Comparison of ENCODE assay signal across 8 cellular contexts in the genomic region with DNA sequence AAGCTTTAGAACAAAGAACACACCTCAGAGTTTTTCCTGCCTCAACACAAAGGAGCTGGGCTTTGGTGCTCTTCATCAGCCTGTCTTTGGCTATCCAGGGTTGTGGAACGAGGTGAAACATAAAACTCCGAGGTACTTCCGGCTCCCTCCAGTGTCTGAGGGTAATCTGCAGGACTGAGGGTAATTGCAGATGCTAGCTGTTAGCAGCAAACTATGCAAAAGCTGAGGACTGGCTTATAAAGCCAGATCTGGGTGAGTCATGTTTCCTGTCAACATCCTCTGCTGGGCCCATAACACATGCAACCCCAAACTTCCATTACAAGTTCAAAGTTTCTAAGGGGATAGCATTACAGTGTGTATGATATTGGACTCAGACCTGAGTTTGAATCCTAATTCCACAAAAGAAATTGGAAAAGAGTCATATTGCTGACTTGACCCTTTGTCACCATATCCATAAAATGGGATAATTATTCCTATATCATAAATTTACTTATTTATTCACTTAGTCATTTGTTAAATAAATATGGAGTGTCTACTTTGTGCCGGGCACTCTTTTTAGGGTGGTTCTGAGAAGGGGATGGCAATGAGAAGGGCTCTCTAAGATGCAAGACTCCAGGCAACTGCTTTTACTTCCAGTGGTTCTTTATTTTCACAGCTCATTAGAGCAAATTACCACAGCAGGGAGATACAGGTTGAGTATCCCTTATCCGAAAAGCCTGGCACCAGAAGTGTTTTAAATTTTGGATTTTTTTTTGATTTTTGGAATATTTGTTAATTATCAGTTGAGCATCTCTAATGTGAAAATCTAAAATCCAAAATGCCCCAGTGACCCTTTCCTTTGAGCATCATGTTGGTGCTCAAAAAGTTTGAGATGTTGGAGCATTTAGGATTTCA. TPM values are rescaled to one million over a fixed set of nuclear protein-coding genes. Genes with fewer than 3 reads are reported as not detected.
DNase-seq lines count a peak whose midpoint lies in the region; ATAC-seq and TF ChIP-seq lines count a peak whose summit lies in the region.

No MANE protein-coding gene starts in this region.

- H3K4me3 ChIP-seq in CD8-positive, alpha-beta memory T cell (ENCODE audit: low read length): peak overlapping the region; percentile 59
- no peak overlapping the region for H3K4me3 ChIP-seq in brain microvascular endothelial cell (ENCODE audit: low read depth, low read length)

- peaks cover 69 to 85% (median 81%) of the 10 kb centered on the region in 3 donors for H3K4me1 Mint-ChIP-seq in CD8-positive, alpha-beta memory T cell
- H3K4me1 Mint-ChIP-seq in T-helper 2 cell treated with Interferon-gamma antibody and Interleukin-4, amounts not matched to agents 5 μg/mL and 100 μg/mL, for 36 hours (ENCODE audit: low read depth): peaks cover 57% of the 10 kb centered on the region
- H3K4me1 Mint-ChIP-seq in stimulated activated naive B cell treated with anti-CD40 and anti-IgM and Interleukin-4, amounts not matched to agents 10 μg/mL and 1 μg/mL and 100 μg/mL, for 72 hours: peaks cover 34 to 64% of the 10 kb centered on the region in 2 donors

- H3K27ac Mint-ChIP-seq in CD8-positive, alpha-beta memory T cell: peak overlapping the region; percentile 96 to 100 (median 99)
- peak overlapping the region; percentile 100 for H3K27ac Mint-ChIP-seq in T-helper 2 cell treated with Interferon-gamma antibody and Interleukin-4, amounts not matched to agents 5 μg/mL and 100 μg/mL, for 36 hours
- H3K27ac Mint-ChIP-seq in stimulated activated naive B cell treated with anti-CD40 and anti-IgM and Interleukin-4, amounts not matched to agents 10 μg/mL and 1 μg/mL and 100 μg/mL, for 72 hours: peak overlapping the region; percentile 97

- peaks cover 80% of the 10 kb centered on the region for H3K4me1 ChIP-seq in CD8-positive, alpha-beta memory T cell (ENCODE audit: insufficient read depth, low read length)

- no peak for TF ChIP-seq CTCF in brain microvascular endothelial cell (IDR thresholded peaks at IDR 0.05; ENCODE audit: low read depth, low read length, missing control alignments)

- no peaks in the 10 kb centered on the region for H3K27me3 Mint-ChIP-seq in CD8-positive, alpha-beta memory T cell
- no peaks in the 10 kb centered on the region for H3K27me3 Mint-ChIP-seq in T-helper 2 cell treated with Interferon-gamma antibody and Interleukin-4, amounts not matched to agents 5 μg/mL and 100 μg/mL, for 36 hours (ENCODE audit: low read depth)
- H3K27me3 Mint-ChIP-seq in stimulated activated naive B cell treated with anti-CD40 and anti-IgM and Interleukin-4, amounts not matched to agents 10 μg/mL and 1 μg/mL and 100 μg/mL, for 72 hours: no peaks in the 10 kb centered on the region

- peak overlapping the region; percentile 88 for H3K27ac ChIP-seq in CD8-positive, alpha-beta memory T cell (ENCODE audit: low read depth, low read length)
- peak overlapping the region; percentile 89 for H3K27ac ChIP-seq in brain microvascular endothelial cell

- peaks cover 0 to 25% (median 2%) of the 10 kb centered on the region in 3 donors for H3K36me3 Mint-ChIP-seq in CD8-positive, alpha-beta memory T cell
- H3K36me3 Mint-ChIP-seq in T-helper 2 cell treated with Interferon-gamma antibody and Interleukin-4, amounts not matched to agents 5 μg/mL and 100 μg/mL, for 36 hours (ENCODE audit: low read depth): peaks cover 20% of the 10 kb centered on the region
- H3K36me3 Mint-ChIP-seq in stimulated activated naive B cell treated with anti-CD40 and anti-IgM and Interleukin-4, amounts not matched to agents 10 μg/mL and 1 μg/mL and 100 μg/mL, for 72 hours: peaks cover 7 to 9% of the 10 kb centered on the region in 2 donors

- DNase-seq in CD8-positive, alpha-beta memory T cell: peak; percentile 48 to 87 (median 84)
- DNase-seq in T-helper 2 cell treated with Interferon-gamma antibody and Interleukin-4, amounts not matched to agents 5 μg/mL and 100 μg/mL, for 36 hours (ENCODE audit: low spot score): peak; percentile 82
- DNase-seq in brain microvascular endothelial cell (peak; percentile 92), kidney tubule cell (ENCODE audit: low spot score) (peak; percentile 88)
- peak; percentile 76 for DNase-seq in stimulated activated naive B cell treated with anti-CD40 and anti-IgM and Interleukin-4, amounts not matched to agents 10 μg/mL and 1 μg/mL and 100 μg/mL, for 72 hours

- CTCF ChIA-PET in CD8-positive, alpha-beta memory T cell (lab: Charles Lee): interaction anchor here (0.6 to 16.5 kb wide), 5 partner anchors 10 to 92 kb away, joined by 3 to 271 read pairs (median 82); partner anchors contain the start of genes B2M, PATL2, SPG11 and TRIM69

- no peaks in the 10 kb centered on the region for H3K27me3 ChIP-seq in CD8-positive, alpha-beta memory T cell (ENCODE audit: insufficient read depth, low read length, poor library complexity, severe bottlenecking)
- H3K27me3 ChIP-seq in brain microvascular endothelial cell (replicated peaks): no peaks in the 10 kb centered on the region

- H3K9me3 Mint-ChIP-seq in CD8-positive, alpha-beta memory T cell: no peaks in the 10 kb centered on the region
- H3K9me3 Mint-ChIP-seq in T-helper 2 cell treated with Interferon-gamma antibody and Interleukin-4, amounts not matched to agents 5 μg/mL and 100 μg/mL, for 36 hours: no peaks in the 10 kb centered on the region
- H3K9me3 Mint-ChIP-seq in stimulated activated naive B cell treated with anti-CD40 and anti-IgM and Interleukin-4, amounts not matched to agents 10 μg/mL and 1 μg/mL and 100 μg/mL, for 72 hours: no peaks in the 10 kb centered on the region

- POLR2A ChIA-PET in CD8-positive, alpha-beta memory T cell (lab: Charles Lee): interaction anchor here (0.6 to 14.5 kb wide), 9 partner anchors 10 to 136 kb away, joined by 3 to 728 read pairs (median 5); partner anchors contain the start of genes B2M, PATL2, SPG11 and TRIM69

- H3K4me3 Mint-ChIP-seq in CD8-positive, alpha-beta memory T cell: peak overlapping the region; percentile 87 to 100 (median 98)
- peak overlapping the region; percentile 95 for H3K4me3 Mint-ChIP-seq in T-helper 2 cell treated with Interferon-gamma antibody and Interleukin-4, amounts not matched to agents 5 μg/mL and 100 μg/mL, for 36 hours
- H3K4me3 Mint-ChIP-seq in stimulated activated naive B cell treated with anti-CD40 and anti-IgM and Interleukin-4, amounts not matched to agents 10 μg/mL and 1 μg/mL and 100 μg/mL, for 72 hours: peak overlapping the region; percentile 85 to 88

- ATAC-seq in GM19397 (IDR thresholded peaks at IDR 0.05; ENCODE audit: unreplicated experiment) (peak; percentile 36), HG03571 (IDR thresholded peaks at IDR 0.05; ENCODE audit: unreplicated experiment) (peak; percentile 27), HG03565 (IDR thresholded peaks at IDR 0.05; ENCODE audit: unreplicated experiment) (no peak)
- ATAC-seq in stimulated activated naive B cell treated with anti-CD40 and anti-IgM and Interleukin-4, amounts not matched to agents 10 μg/mL and 1 μg/mL and 100 μg/mL, for 72 hours (replicated peaks): peak; percentile 59 to 65

- H3K9me3 ChIP-seq in CD8-positive, alpha-beta memory T cell (ENCODE audit: low read length): no peaks in the 10 kb centered on the region

- in situ Hi-C loops in brain microvascular endothelial cell (cut with HindIII; ENCODE audit: low pct_ligation_motif_present, low sequenced_read_pairs): no loop called here

- no peaks in the 10 kb centered on the region for H3K36me3 ChIP-seq in CD8-positive, alpha-beta memory T cell (ENCODE audit: insufficient read depth, low read length)
- H3K36me3 ChIP-seq in brain microvascular endothelial cell (replicated peaks): peaks cover 2% of the 10 kb centered on the region

RNA-seq across cellular contexts. Expression of gene TRIM69, which starts 9.5 kb away (rescaled TPM):
- 10 to 100 TPM; 70.8 to 73.8 TPM for total RNA-seq in CD8-positive, alpha-beta memory T cell
- 37.0 TPM for polyA plus RNA-seq in CD8-positive, alpha-beta memory T cell

RNA-seq across cellular contexts. Expression of gene B2M, which starts 15.5 kb away (rescaled TPM):
- total RNA-seq in CD8-positive, alpha-beta memory T cell: 1,000 to 10,000 TPM; 4,597 to 4,837 TPM
- polyA plus RNA-seq in CD8-positive, alpha-beta memory T cell: 38,920 TPM

RNA-seq across cellular contexts. Expression of gene PATL2, which starts 15.7 kb away (rescaled TPM):
- 1 to 10 TPM; 7.7 to 9.1 TPM for total RNA-seq in CD8-positive, alpha-beta memory T cell
- polyA plus RNA-seq in CD8-positive, alpha-beta memory T cell: 19.8 TPM
